ENCODE assay signal across 1 cellular context in the genomic region with DNA sequence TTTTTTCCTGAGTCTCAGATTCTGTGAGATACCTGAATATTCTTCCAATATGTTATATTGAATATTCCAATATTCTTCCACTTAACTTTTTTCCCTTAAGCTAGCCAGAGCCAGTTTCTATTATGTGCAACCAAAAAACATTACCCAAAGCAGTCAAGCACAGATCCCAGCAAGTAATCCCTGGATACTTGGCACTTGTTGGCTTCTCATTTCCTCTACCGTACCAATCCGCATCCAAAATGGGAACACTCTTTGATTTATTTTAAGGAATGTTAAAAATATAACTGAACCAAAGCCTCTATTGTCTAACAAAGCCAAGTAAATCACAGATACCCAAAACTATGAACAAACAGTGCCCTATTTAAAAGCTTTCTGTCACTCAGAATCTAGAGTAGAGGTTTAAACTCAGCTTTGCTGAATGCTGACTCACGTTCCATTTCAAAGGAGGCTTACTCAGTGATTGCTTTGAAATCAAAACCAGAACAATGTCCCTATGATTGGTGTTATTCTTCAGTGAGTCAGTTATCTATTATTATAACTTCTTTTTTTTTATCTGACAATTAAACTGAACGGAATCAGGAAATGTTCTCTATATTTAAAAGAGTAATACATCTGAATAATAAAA.
TF ChIP-seq lines count a peak whose summit lies in the region.

No MANE protein-coding gene starts in this region.

TF ChIP-seq in WTC11, 78 proteins besides CTCF, POLR2A, EP300 and RAD21 (continued from another document):
- TF ChIP-seq, protein P1, sequence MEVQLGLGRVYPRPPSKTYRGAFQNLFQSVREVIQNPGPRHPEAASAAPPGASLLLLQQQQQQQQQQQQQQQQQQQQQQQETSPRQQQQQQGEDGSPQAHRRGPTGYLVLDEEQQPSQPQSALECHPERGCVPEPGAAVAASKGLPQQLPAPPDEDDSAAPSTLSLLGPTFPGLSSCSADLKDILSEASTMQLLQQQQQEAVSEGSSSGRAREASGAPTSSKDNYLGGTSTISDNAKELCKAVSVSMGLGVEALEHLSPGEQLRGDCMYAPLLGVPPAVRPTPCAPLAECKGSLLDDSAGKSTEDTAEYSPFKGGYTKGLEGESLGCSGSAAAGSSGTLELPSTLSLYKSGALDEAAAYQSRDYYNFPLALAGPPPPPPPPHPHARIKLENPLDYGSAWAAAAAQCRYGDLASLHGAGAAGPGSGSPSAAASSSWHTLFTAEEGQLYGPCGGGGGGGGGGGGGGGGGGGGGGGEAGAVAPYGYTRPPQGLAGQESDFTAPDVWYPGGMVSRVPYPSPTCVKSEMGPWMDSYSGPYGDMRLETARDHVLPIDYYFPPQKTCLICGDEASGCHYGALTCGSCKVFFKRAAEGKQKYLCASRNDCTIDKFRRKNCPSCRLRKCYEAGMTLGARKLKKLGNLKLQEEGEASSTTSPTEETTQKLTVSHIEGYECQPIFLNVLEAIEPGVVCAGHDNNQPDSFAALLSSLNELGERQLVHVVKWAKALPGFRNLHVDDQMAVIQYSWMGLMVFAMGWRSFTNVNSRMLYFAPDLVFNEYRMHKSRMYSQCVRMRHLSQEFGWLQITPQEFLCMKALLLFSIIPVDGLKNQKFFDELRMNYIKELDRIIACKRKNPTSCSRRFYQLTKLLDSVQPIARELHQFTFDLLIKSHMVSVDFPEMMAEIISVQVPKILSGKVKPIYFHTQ (CRISPR knock-in tag; IDR thresholded peaks at IDR 0.05), result no peak
- TF ChIP-seq, protein P2, sequence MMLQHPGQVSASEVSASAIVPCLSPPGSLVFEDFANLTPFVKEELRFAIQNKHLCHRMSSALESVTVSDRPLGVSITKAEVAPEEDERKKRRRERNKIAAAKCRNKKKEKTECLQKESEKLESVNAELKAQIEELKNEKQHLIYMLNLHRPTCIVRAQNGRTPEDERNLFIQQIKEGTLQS (CRISPR knock-in tag; conservative IDR thresholded peaks at IDR 0.05), result no peak
